In the genomic region with DNA sequence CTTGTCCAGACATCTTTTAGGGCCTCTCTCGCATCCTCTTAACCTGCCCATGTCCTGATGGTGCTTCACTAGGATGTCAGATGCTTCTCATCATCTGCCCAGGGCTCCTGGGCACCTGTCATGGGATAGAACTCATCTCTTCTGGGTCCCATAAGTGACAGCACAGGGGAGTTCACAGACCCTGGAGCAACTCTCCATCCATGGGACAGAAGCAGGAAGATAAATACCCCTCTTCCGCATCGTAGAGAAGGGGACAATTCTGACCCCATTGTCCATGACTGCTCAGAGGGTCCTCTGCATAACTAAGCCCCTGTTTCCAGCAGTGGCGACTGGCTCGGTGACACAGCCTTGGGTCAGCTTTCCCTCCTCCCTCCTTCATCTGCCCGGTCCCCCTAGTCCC, we compare ENCODE assay signal across 16 cellular contexts.
A peak's percentile ranks its signal among the peaks of the same experiment; 100 is the strongest.
DNase-seq lines count a peak whose midpoint lies in the region; ATAC-seq and TF ChIP-seq lines count a peak whose summit lies in the region.
"Had no signal": no experiment of that assay in that cellular context is flagged by ENCODE, and none has a peak within 500 bp of the region (broad histone marks: within the 10 kb centered on the region; RNA-seq: fewer than 3 reads in every experiment).

No MANE protein-coding gene starts in this region.

- intact Hi-C loops in left ventricle myocardium superior (cut with micrococcal nuclease) (no loop called here), esophagus muscularis mucosa (cut with DNase I) (no loop called here), spleen (cut with DNase I; ENCODE audit: low total_unique reads) (no loop called here)

- no peak overlapping the region for H3K4me3 ChIP-seq in right atrium auricular region
- no peak overlapping the region for H3K4me3 ChIP-seq in esophagus muscularis mucosa
- no peak overlapping the region for H3K4me3 ChIP-seq in spleen
- H3K4me3 ChIP-seq: GM12878, HAP-1 had no signal

- no peak overlapping the region for H3K27ac Mint-ChIP-seq in stimulated activated effector memory CD8-positive, alpha-beta T cell treated with anti-CD3 and anti-CD28 coated beads, Interleukin-12 subunit alpha, Interleukin-12 subunit beta, amount 100 ng/mL, for 72 hours
- H3K27ac Mint-ChIP-seq: CD14-positive monocyte had no signal

- H3K36me3 ChIP-seq in right atrium auricular region (no peaks in the 10 kb centered on the region), esophagus muscularis mucosa (no peaks in the 10 kb centered on the region), spleen (no peaks in the 10 kb centered on the region)
- H3K36me3 ChIP-seq: HAP-1 had no signal

- TF ChIP-seq POLR2A in esophagus muscularis mucosa (IDR thresholded peaks at IDR 0.05; ENCODE audit: low read depth) = no peak
- no peak for TF ChIP-seq POLR2A in spleen (IDR thresholded peaks at IDR 0.05)

- no peak overlapping the region for H3K4me3 Mint-ChIP-seq in stimulated activated effector memory CD8-positive, alpha-beta T cell treated with anti-CD3 and anti-CD28 coated beads, Interleukin-12 subunit alpha, Interleukin-12 subunit beta, amount 100 ng/mL, for 72 hours

- WGBS in esophagus muscularis mucosa = 97% methylated on average over 6 of the region's 6 CpGs
- WGBS in spleen, 5 donors = 76 to 89% (median 81%) methylated on average over 6 of the region's 6 CpGs

- H3K4me1 ChIP-seq in right atrium auricular region (no peaks in the 10 kb centered on the region), esophagus muscularis mucosa (peaks cover 6 to 18% (median 15%) of the 10 kb centered on the region in 4 donors), spleen (peaks cover 0 to 5% (median 0%) of the 10 kb centered on the region in 6 donors)
- H3K4me1 ChIP-seq: HAP-1 had no signal

- no peaks in the 10 kb centered on the region for H3K27me3 ChIP-seq in right atrium auricular region
- H3K27me3 ChIP-seq in esophagus muscularis mucosa = peaks cover 0 to 21% (median 0%) of the 10 kb centered on the region in 4 donors
- peaks cover 0 to 61% (median 2%) of the 10 kb centered on the region in 7 donors for H3K27me3 ChIP-seq in spleen (replicated peaks in 1 of 7)

- no peak for TF ChIP-seq EP300 in esophagus muscularis mucosa (IDR thresholded peaks at IDR 0.05)

- DNase-seq in left ventricle myocardium superior (peak; percentile 15), right atrium auricular region (ENCODE audit: low spot score) (no peak), esophagus muscularis mucosa (ENCODE audit: extremely low spot score) (no peak), spleen (no peak), HuH-7.5 (ENCODE audit: low spot score) (no peak)
- no peak for DNase-seq in stimulated activated effector memory CD8-positive, alpha-beta T cell treated with anti-CD3 and anti-CD28 coated beads, Interleukin-12 subunit alpha, Interleukin-12 subunit beta, amount 100 ng/mL, for 72 hours (ENCODE audit: low spot score in 2 of 2)
- no peak for DNase-seq in stimulated activated CD4-positive, alpha-beta T cell treated with anti-CD3 and anti-CD28 coated beads, Interleukin-4, amount 100 ng/mL, for 4 hours
- DNase-seq: AML-193; DMS 273 treated with DMSO at 0.1 percent for 48 hours; GDM1; NCI-H187; NK-92 treated with Interleukin-12 subunit alpha and Interleukin-12 subunit beta, amount 100 ng/mL, for 24 hours had no signal

- H3K9me3 Mint-ChIP-seq in stimulated activated effector memory CD8-positive, alpha-beta T cell treated with anti-CD3 and anti-CD28 coated beads, Interleukin-12 subunit alpha, Interleukin-12 subunit beta, amount 100 ng/mL, for 72 hours = no peaks in the 10 kb centered on the region

- H3K9me3 ChIP-seq in right atrium auricular region (peaks cover 0 to 19% of the 10 kb centered on the region in 2 donors), esophagus muscularis mucosa (peaks cover 0 to 17% (median 13%) of the 10 kb centered on the region in 4 donors), spleen (peaks cover 0 to 12% (median 4%) of the 10 kb centered on the region in 8 donors)
- H3K9me3 ChIP-seq: HAP-1 had no signal

- ATAC-seq in left ventricle myocardium superior = no peak
- ATAC-seq in stimulated activated effector memory CD8-positive, alpha-beta T cell treated with anti-CD3 and anti-CD28 coated beads, Interleukin-12 subunit alpha, Interleukin-12 subunit beta, amount 100 ng/mL, for 72 hours = no peak
- ATAC-seq: GM12878 had no signal

- no peaks in the 10 kb centered on the region for H3K4me1 Mint-ChIP-seq in stimulated activated effector memory CD8-positive, alpha-beta T cell treated with anti-CD3 and anti-CD28 coated beads, Interleukin-12 subunit alpha, Interleukin-12 subunit beta, amount 100 ng/mL, for 72 hours
- H3K4me1 Mint-ChIP-seq: CD14-positive monocyte had no signal

- H3K27ac ChIP-seq in right atrium auricular region (peak overlapping the region in 1 of 2 donors; percentile 76), esophagus muscularis mucosa (replicated peaks in 1 of 4) (peak overlapping the region; percentile 29 to 43 (median 38)), spleen (peak overlapping the region in 6 of 8 donors; percentile 26 to 50 (median 42))
- H3K27ac ChIP-seq: HL-60 had no signal

- TF ChIP-seq CTCF in right atrium auricular region (IDR thresholded peaks at IDR 0.05) = no peak
- no peak for TF ChIP-seq CTCF in esophagus muscularis mucosa (IDR thresholded peaks at IDR 0.05)
- no peak for TF ChIP-seq CTCF in spleen (IDR thresholded peaks at IDR 0.05 in 8 of 11, conservative IDR thresholded peaks at IDR 0.05 in 3 of 11)

- H3K36me3 Mint-ChIP-seq in stimulated activated effector memory CD8-positive, alpha-beta T cell treated with anti-CD3 and anti-CD28 coated beads, Interleukin-12 subunit alpha, Interleukin-12 subunit beta, amount 100 ng/mL, for 72 hours = no peaks in the 10 kb centered on the region
- H3K36me3 Mint-ChIP-seq: CD14-positive monocyte had no signal
